17 cellular contexts compared by ENCODE assay signal in genomic region chr19:48196321-48196761, GRCh38. TPM values are rescaled to one million over a fixed set of nuclear protein-coding genes. Genes with fewer than 3 reads are reported as not detected.
DNase-seq lines count a peak whose midpoint lies in the region; ATAC-seq and TF ChIP-seq lines count a peak whose summit lies in the region.
"Had no signal": no experiment of that assay in that cellular context is flagged by ENCODE, and none has a peak within 500 bp of the region (broad histone marks: within the 10 kb centered on the region; RNA-seq: fewer than 3 reads in every experiment).

No MANE protein-coding gene starts in this region.

- H4K20me1 ChIP-seq in osteoblast (ENCODE audit: insufficient read depth, low read length), result no peaks in the 10 kb centered on the region

- H3K9me3 Mint-ChIP-seq in activated naive CD8-positive, alpha-beta T cell treated with anti-CD3 and anti-CD28 coated beads, Interleukin-2, amount 50 U/mL, for 24 hours, result no peaks in the 10 kb centered on the region
- H3K9me3 Mint-ChIP-seq in activated naive CD8-positive, alpha-beta T cell treated with anti-CD3 and anti-CD28 coated beads for 36 hours, result no peaks in the 10 kb centered on the region
- H3K9me3 Mint-ChIP-seq: dendritic cell treated with granulocyte-macrophage colony-stimulating factor and Interleukin-4, amounts not matched to agents 40 ng/mL and 50 ng/mL, for 4 days had no signal

- TF ChIP-seq CTCF in osteoblast (IDR thresholded peaks at IDR 0.05; ENCODE audit: extremely low read depth, low read depth, low read length), result no peak

- no peak for DNase-seq in activated naive CD8-positive, alpha-beta T cell treated with anti-CD3 and anti-CD28 coated beads, Interleukin-2, amount 50 U/mL, for 24 hours
- DNase-seq in activated naive CD8-positive, alpha-beta T cell treated with anti-CD3 and anti-CD28 coated beads for 36 hours, result no peak
- DNase-seq in NCI-H1105 (lab: John Stamatoyannopoulos, UW) (peak; percentile 32), osteoblast (ENCODE audit: insufficient read length, low spot score, missing footprints) (peak; percentile 76), SKM-1 (lab: John Stamatoyannopoulos, UW; ENCODE audit: unreplicated experiment) (no peak), glomerular visceral epithelial cell (ENCODE audit: extremely low spot score) (no peak), NOMO-1 treated with dmso at 0.1 percent for 144 hours (lab: John Stamatoyannopoulos, UW; ENCODE audit: unreplicated experiment) (no peak)
- DNase-seq: esophagus squamous epithelium, head of caudate nucleus, NCI-H1417 treated with DMSO at 0.1 percent for 48 hours, NCI-H510A, PC-9, stomach had no signal

- no peaks in the 10 kb centered on the region for H3K36me3 Mint-ChIP-seq in activated naive CD8-positive, alpha-beta T cell treated with anti-CD3 and anti-CD28 coated beads, Interleukin-2, amount 50 U/mL, for 24 hours (ENCODE audit: low read depth)
- peaks cover 2% of the 10 kb centered on the region for H3K36me3 Mint-ChIP-seq in activated naive CD8-positive, alpha-beta T cell treated with anti-CD3 and anti-CD28 coated beads for 36 hours

- no peaks in the 10 kb centered on the region for H3K36me3 ChIP-seq in osteoblast (ENCODE audit: insufficient read depth, low read length)
- H3K36me3 ChIP-seq: vagina had no signal

- H3K4me3 ChIP-seq in osteoblast (ENCODE audit: insufficient read depth, low read length), result no peak overlapping the region
- H3K4me3 ChIP-seq: esophagus squamous epithelium, PC-9, stomach, vagina had no signal

- H2AFZ ChIP-seq in osteoblast (ENCODE audit: low read length), result no peak overlapping the region
- H2AFZ ChIP-seq: PC-9 had no signal

- peak; percentile 13 for ATAC-seq in activated naive CD8-positive, alpha-beta T cell treated with anti-CD3 and anti-CD28 coated beads, Interleukin-2, amount 50 U/mL, for 24 hours
- ATAC-seq in esophagus mucosa, result peak; percentile 19

- H3K27ac ChIP-seq in osteoblast (ENCODE audit: low read depth, low read length), result no peak overlapping the region
- H3K27ac ChIP-seq: esophagus squamous epithelium, PC-9, stomach, vagina, VCaP had no signal

- no peak overlapping the region for H3K4me3 Mint-ChIP-seq in activated naive CD8-positive, alpha-beta T cell treated with anti-CD3 and anti-CD28 coated beads, Interleukin-2, amount 50 U/mL, for 24 hours
- H3K4me3 Mint-ChIP-seq in activated naive CD8-positive, alpha-beta T cell treated with anti-CD3 and anti-CD28 coated beads for 36 hours, result no peak overlapping the region
- H3K4me3 Mint-ChIP-seq: dendritic cell treated with granulocyte-macrophage colony-stimulating factor and Interleukin-4, amounts not matched to agents 40 ng/mL and 50 ng/mL, for 4 days had no signal

- H3K4me2 ChIP-seq in osteoblast (ENCODE audit: insufficient read depth, low read length), result no peak overlapping the region
- H3K4me2 ChIP-seq: PC-9 had no signal

- no peaks in the 10 kb centered on the region for H3K4me1 ChIP-seq in osteoblast (ENCODE audit: insufficient read depth, low read length)

- no peaks in the 10 kb centered on the region for H3K27me3 Mint-ChIP-seq in activated naive CD8-positive, alpha-beta T cell treated with anti-CD3 and anti-CD28 coated beads, Interleukin-2, amount 50 U/mL, for 24 hours
- H3K27me3 Mint-ChIP-seq in activated naive CD8-positive, alpha-beta T cell treated with anti-CD3 and anti-CD28 coated beads for 36 hours, result peaks cover 9% of the 10 kb centered on the region
- H3K27me3 Mint-ChIP-seq: dendritic cell treated with granulocyte-macrophage colony-stimulating factor and Interleukin-4, amounts not matched to agents 40 ng/mL and 50 ng/mL, for 4 days had no signal

- H3K9me3 ChIP-seq in osteoblast (ENCODE audit: low read depth, low read length), result no peaks in the 10 kb centered on the region
- H3K9me3 ChIP-seq: esophagus squamous epithelium, stomach, vagina had no signal

- peaks cover 2% of the 10 kb centered on the region for H3K4me1 Mint-ChIP-seq in activated naive CD8-positive, alpha-beta T cell treated with anti-CD3 and anti-CD28 coated beads, Interleukin-2, amount 50 U/mL, for 24 hours
- H3K4me1 Mint-ChIP-seq in activated naive CD8-positive, alpha-beta T cell treated with anti-CD3 and anti-CD28 coated beads for 36 hours, result peaks cover 7% of the 10 kb centered on the region

- H3K27me3 ChIP-seq in osteoblast (ENCODE audit: insufficient read depth, low read length), result no peaks in the 10 kb centered on the region
- H3K27me3 ChIP-seq: vagina had no signal

- H3K79me2 ChIP-seq in osteoblast (ENCODE audit: insufficient read depth, low read length), result no peaks in the 10 kb centered on the region

- H3K27ac Mint-ChIP-seq in activated naive CD8-positive, alpha-beta T cell treated with anti-CD3 and anti-CD28 coated beads, Interleukin-2, amount 50 U/mL, for 24 hours, result no peak overlapping the region
- H3K27ac Mint-ChIP-seq in activated naive CD8-positive, alpha-beta T cell treated with anti-CD3 and anti-CD28 coated beads for 36 hours, result no peak overlapping the region
- H3K27ac Mint-ChIP-seq: dendritic cell treated with granulocyte-macrophage colony-stimulating factor and Interleukin-4, amounts not matched to agents 40 ng/mL and 50 ng/mL, for 4 days had no signal

RNA-seq across cellular contexts. Expression of gene ZSWIM9, which starts 25.9 kb away (rescaled TPM):
- 1 to 10 TPM; 7.3 to 7.7 TPM for total RNA-seq in activated naive CD8-positive, alpha-beta T cell treated with anti-CD3 and anti-CD28 coated beads for 36 hours
- total RNA-seq in esophagus mucosa, result 2.4 TPM
- 1.5 and 2.2 TPM in 2 replicates for total RNA-seq in osteoblast

RNA-seq across cellular contexts. Expression of gene LIG1, which starts 26.2 kb away (rescaled TPM):
- total RNA-seq in activated naive CD8-positive, alpha-beta T cell treated with anti-CD3 and anti-CD28 coated beads for 36 hours, result 100 to 1,000 TPM; 147 to 165 TPM
- total RNA-seq in esophagus mucosa, result 25.2 TPM
- total RNA-seq in osteoblast, result 10.0 and 11.9 TPM in 2 replicates

RNA-seq across cellular contexts. Expression of gene CARD8, which starts 59.4 kb away (rescaled TPM):
- 100 to 1,000 TPM; 102 to 103 TPM for total RNA-seq in activated naive CD8-positive, alpha-beta T cell treated with anti-CD3 and anti-CD28 coated beads for 36 hours
- total RNA-seq in esophagus mucosa (11.6 TPM), osteoblast (17.4 and 18.0 TPM in 2 replicates)

Comparison
In these comparisons a context has a peak if more than half of its experiments do, and no peak if none do; other contexts are left out.
1. DNase-seq: peak in NCI-H1105 (single experiment) and osteoblast (single experiment); none in activated naive CD8-positive, alpha-beta T cell treated with anti-CD3 and anti-CD28 coated beads, Interleukin-2, amount 50 U/mL, for 24 hours (single experiment), activated naive CD8-positive, alpha-beta T cell treated with anti-CD3 and anti-CD28 coated beads for 36 hours (single experiment), SKM-1 (single experiment), glomerular visceral epithelial cell (single experiment) and NOMO-1 treated with dmso at 0.1 percent for 144 hours (single experiment).